In the genomic region with DNA sequence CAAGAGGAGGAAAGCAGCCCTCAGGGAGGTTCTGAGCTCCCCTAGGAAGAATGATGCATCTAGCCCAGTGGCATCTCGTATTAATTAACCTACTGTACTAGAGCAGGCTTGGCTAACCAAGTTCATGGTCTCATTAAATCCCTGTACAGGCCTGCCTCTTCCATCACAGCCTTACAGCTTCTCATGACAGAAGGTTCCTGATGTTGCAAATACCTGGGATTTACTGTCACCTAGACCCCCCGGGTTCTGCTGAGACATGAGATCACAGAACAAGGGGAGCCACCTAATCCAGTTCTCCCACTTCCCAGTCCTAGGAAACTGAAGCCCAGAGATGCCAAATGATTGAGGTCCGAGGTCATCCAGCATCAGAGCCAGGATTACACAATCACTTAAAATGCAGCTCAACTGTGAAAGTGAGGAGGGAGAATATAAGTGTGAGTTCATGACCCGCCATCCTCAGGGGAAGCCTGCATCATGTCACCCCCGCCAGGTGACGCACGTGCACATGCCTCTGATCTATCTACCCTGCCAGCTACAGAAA, we compare ENCODE assay signal across 1 cellular context.
A peak's percentile ranks its signal among the peaks of the same experiment; 100 is the strongest.
TF ChIP-seq lines count a peak whose summit lies in the region.

No MANE protein-coding gene starts in this region.

TF ChIP-seq in A549, 52 proteins besides CTCF, POLR2A, EP300 and RAD21 (continued from another document):
- TF ChIP-seq, protein P1, sequence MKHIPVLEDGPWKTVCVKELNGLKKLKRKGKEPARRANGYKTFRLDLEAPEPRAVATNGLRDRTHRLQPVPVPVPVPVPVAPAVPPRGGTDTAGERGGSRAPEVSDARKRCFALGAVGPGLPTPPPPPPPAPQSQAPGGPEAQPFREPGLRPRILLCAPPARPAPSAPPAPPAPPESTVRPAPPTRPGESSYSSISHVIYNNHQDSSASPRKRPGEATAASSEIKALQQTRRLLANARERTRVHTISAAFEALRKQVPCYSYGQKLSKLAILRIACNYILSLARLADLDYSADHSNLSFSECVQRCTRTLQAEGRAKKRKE (CRISPR knock-in tag; IDR thresholded peaks at IDR 0.05; ENCODE audit: low read depth) = no peak
- TF ChIP-seq HOXB13 (CRISPR knock-in tag; IDR thresholded peaks at IDR 0.05; ENCODE audit: low read depth) (no peak), HDAC2 (IDR thresholded peaks at IDR 0.05) (no peak), NR3C1 (IDR thresholded peaks at IDR 0.05) (no peak), POLR2AphosphoS2 (conservative IDR thresholded peaks at IDR 0.05; ENCODE audit: low read length) (no peak), ZNF302 (CRISPR knock-in tag; IDR thresholded peaks at IDR 0.05) (no peak), EHMT2 (IDR thresholded peaks at IDR 0.05; ENCODE audit: low read depth) (no peak), GATA3 (IDR thresholded peaks at IDR 0.05; ENCODE audit: borderline replicate concordance) (no peak; the same call in 1 of the 2 replicates), CEBPB (IDR thresholded peaks at IDR 0.05) (peak; percentile 69 to 90; a peak in 3 of 4 replicates), FOSB (CRISPR knock-in tag; IDR thresholded peaks at IDR 0.05) (no peak), MYC (IDR thresholded peaks at IDR 0.05; ENCODE audit: borderline replicate concordance, low read length) (no peak), ZFP36 (IDR thresholded peaks at IDR 0.05; ENCODE audit: borderline replicate concordance, partially characterized antibody) (no peak), RFX5 (IDR thresholded peaks at IDR 0.05) (no peak), NPAS2 (CRISPR knock-in tag; IDR thresholded peaks at IDR 0.05; ENCODE audit: borderline replicate concordance) (no peak), FOSL2 (IDR thresholded peaks at IDR 0.05) (no peak), FOSL2 (CRISPR knock-in tag; IDR thresholded peaks at IDR 0.05) (no peak), PHF8 (IDR thresholded peaks at IDR 0.05; ENCODE audit: borderline replicate concordance, low read depth) (no peak), RARB (CRISPR knock-in tag; IDR thresholded peaks at IDR 0.05) (no peak), HEYL (CRISPR knock-in tag; IDR thresholded peaks at IDR 0.05) (no peak), SMC3 (IDR thresholded peaks at IDR 0.05) (0 out of 3 replicates have a peak, but pooled peaks have one; percentile 16), JUN (IDR thresholded peaks at IDR 0.05) (peak in 1 of 2 experiments; percentile 17; a peak in 1 of 5 replicates)
- TF ChIP-seq, protein P2, sequence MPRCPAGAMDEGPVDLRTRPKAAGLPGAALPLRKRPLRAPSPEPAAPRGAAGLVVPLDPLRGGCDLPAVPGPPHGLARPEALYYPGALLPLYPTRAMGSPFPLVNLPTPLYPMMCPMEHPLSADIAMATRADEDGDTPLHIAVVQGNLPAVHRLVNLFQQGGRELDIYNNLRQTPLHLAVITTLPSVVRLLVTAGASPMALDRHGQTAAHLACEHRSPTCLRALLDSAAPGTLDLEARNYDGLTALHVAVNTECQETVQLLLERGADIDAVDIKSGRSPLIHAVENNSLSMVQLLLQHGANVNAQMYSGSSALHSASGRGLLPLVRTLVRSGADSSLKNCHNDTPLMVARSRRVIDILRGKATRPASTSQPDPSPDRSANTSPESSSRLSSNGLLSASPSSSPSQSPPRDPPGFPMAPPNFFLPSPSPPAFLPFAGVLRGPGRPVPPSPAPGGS (IDR thresholded peaks at IDR 0.05) = 0 out of 3 replicates have a peak, but pooled peaks have one; percentile 19
- TF ChIP-seq, protein P3, sequence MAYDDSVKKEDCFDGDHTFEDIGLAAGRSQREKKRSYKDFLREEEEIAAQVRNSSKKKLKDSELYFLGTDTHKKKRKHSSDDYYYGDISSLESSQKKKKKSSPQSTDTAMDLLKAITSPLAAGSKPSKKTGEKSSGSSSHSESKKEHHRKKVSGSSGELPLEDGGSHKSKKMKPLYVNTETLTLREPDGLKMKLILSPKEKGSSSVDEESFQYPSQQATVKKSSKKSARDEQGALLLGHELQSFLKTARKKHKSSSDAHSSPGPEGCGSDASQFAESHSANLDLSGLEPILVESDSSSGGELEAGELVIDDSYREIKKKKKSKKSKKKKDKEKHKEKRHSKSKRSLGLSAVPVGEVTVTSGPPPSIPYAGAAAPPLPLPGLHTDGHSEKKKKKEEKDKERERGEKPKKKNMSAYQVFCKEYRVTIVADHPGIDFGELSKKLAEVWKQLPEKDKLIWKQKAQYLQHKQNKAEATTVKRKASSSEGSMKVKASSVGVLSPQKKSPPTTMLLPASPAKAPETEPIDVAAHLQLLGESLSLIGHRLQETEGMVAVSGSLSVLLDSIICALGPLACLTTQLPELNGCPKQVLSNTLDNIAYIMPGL (CRISPR knock-in tag; IDR thresholded peaks at IDR 0.05; ENCODE audit: borderline replicate concordance) = no peak
- TF ChIP-seq, protein P4, sequence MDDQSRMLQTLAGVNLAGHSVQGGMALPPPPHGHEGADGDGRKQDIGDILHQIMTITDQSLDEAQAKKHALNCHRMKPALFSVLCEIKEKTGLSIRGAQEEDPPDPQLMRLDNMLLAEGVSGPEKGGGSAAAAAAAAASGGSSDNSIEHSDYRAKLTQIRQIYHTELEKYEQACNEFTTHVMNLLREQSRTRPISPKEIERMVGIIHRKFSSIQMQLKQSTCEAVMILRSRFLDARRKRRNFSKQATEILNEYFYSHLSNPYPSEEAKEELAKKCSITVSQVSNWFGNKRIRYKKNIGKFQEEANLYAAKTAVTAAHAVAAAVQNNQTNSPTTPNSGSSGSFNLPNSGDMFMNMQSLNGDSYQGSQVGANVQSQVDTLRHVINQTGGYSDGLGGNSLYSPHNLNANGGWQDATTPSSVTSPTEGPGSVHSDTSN (IDR thresholded peaks at IDR 0.05) = peak; percentile 36; the same call in 1 of the 2 replicates
